Comparison of ENCODE assay signal across 13 cellular contexts in genomic region chr6:149074832-149075258, GRCh38.
"Had no signal": no experiment of that assay in that cellular context is flagged by ENCODE, and none has a peak within 500 bp of the region (broad histone marks: within the 10 kb centered on the region; RNA-seq: fewer than 3 reads in every experiment).

No MANE protein-coding gene starts in this region.

- H3K9me3 Mint-ChIP-seq: naive thymus-derived CD8-positive, alpha-beta T cell; stimulated activated naive CD8-positive, alpha-beta T cell treated with anti-CD3 and anti-CD28 coated beads, Interleukin-15, amount 100 ng/mL, for 72 hours had no signal

- H3K4me3 Mint-ChIP-seq: activated naive CD8-positive, alpha-beta T cell; activated T-helper 1 cell treated with anti-CD3 and anti-CD28 coated beads, Interleukin-12 subunit alpha, Interleukin-12 subunit beta, Interleukin-2, Interleukin-4 antibody, amounts not matched to agents 30 ng/mL and 10 ng/mL and 1 ng/mL, durations not matched to agents 14 hours and 24 hours and 36 hours; naive thymus-derived CD8-positive, alpha-beta T cell; stimulated activated naive CD8-positive, alpha-beta T cell treated with anti-CD3 and anti-CD28 coated beads, Interleukin-15, amount 100 ng/mL, for 72 hours had no signal

- H3K9me3 ChIP-seq: esophagus muscularis mucosa, psoas muscle, suprapubic skin had no signal

- H3K4me1 ChIP-seq: psoas muscle had no signal

- H3K27me3 Mint-ChIP-seq: activated naive CD8-positive, alpha-beta T cell; stimulated activated naive CD8-positive, alpha-beta T cell treated with anti-CD3 and anti-CD28 coated beads, Interleukin-15, amount 100 ng/mL, for 72 hours had no signal

- ATAC-seq: naive thymus-derived CD8-positive, alpha-beta T cell; psoas muscle; right cardiac atrium had no signal

- H3K27ac ChIP-seq: esophagus muscularis mucosa, psoas muscle, skin epidermis, suprapubic skin had no signal

- H3K4me3 ChIP-seq: esophagus muscularis mucosa, psoas muscle, skin epidermis, suprapubic skin had no signal

- DNase-seq: activated CD4-positive, CD25-positive, alpha-beta regulatory T cell; activated CD8-positive, alpha-beta memory T cell treated with anti-CD3 and anti-CD28 coated beads for 24 hours; effector CD8-positive, alpha-beta T cell; naive thymus-derived CD8-positive, alpha-beta T cell; psoas muscle; right cardiac atrium; stimulated activated naive CD8-positive, alpha-beta T cell treated with anti-CD3 and anti-CD28 coated beads, Interleukin-15, amount 100 ng/mL, for 72 hours; trophoblast cell had no signal

- H3K27me3 ChIP-seq: esophagus muscularis mucosa, suprapubic skin had no signal
